26 cellular contexts compared by ENCODE assay signal in genomic region chr9:109141375-109141774, GRCh38. TPM values are rescaled to one million over a fixed set of nuclear protein-coding genes. Genes with fewer than 3 reads are reported as not detected.
"Had no signal": no experiment of that assay in that cellular context is flagged by ENCODE, and none has a peak within 500 bp of the region (broad histone marks: within the 10 kb centered on the region; RNA-seq: fewer than 3 reads in every experiment).

No MANE protein-coding gene starts in this region.

- H3K9me3 Mint-ChIP-seq: dendritic cell treated with granulocyte-macrophage colony-stimulating factor and Interleukin-4, amounts not matched to agents 40 ng/mL and 50 ng/mL, for 4 days; effector memory CD8-positive, alpha-beta T cell; mesothelial cell of epicardium; naive B cell had no signal

- ATAC-seq: effector memory CD8-positive, alpha-beta T cell; gastrocnemius medialis; heart right ventricle; left cardiac atrium; left lung; left ventricle myocardium superior; lower lobe of right lung; mucosa of descending colon had no signal

- H3K36me3 Mint-ChIP-seq: naive B cell had no signal

- H3K4me1 Mint-ChIP-seq: mesothelial cell of epicardium, naive B cell had no signal

- H3K4me3 ChIP-seq: colonic mucosa, esophagus squamous epithelium, gastrocnemius medialis, heart right ventricle, left lung, lower lobe of right lung, mucosa of descending colon had no signal

- DNase-seq: colonic mucosa; cortex of kidney; effector CD8-positive, alpha-beta T cell; effector memory CD8-positive, alpha-beta T cell; esophagus squamous epithelium; foreskin fibroblast; foreskin melanocyte; gastrocnemius medialis; glutamatergic neuron; head of caudate nucleus; heart right ventricle; hippocampal formation; left cardiac atrium; left lung; left ventricle myocardium superior; lower lobe of right lung; mesenchymal stem cell; mucosa of descending colon; naive B cell had no signal

- H3K27ac Mint-ChIP-seq: dendritic cell treated with granulocyte-macrophage colony-stimulating factor and Interleukin-4, amounts not matched to agents 40 ng/mL and 50 ng/mL, for 4 days; effector memory CD8-positive, alpha-beta T cell; mesothelial cell of epicardium had no signal

- H3K4me1 ChIP-seq: colonic mucosa, esophagus squamous epithelium, gastrocnemius medialis, left lung, lower lobe of right lung had no signal

- H3K9me3 ChIP-seq: colonic mucosa, esophagus squamous epithelium, gastrocnemius medialis, heart right ventricle, left lung, lower lobe of right lung, mucosa of descending colon had no signal

- H3K36me3 ChIP-seq: colonic mucosa, esophagus squamous epithelium, gastrocnemius medialis, heart right ventricle, left lung, lower lobe of right lung had no signal

- H3K27ac ChIP-seq: colonic mucosa, esophagus squamous epithelium, gastrocnemius medialis, heart right ventricle, left lung, lower lobe of right lung had no signal

- H3K27me3 ChIP-seq: colonic mucosa, esophagus squamous epithelium, gastrocnemius medialis, heart right ventricle, left lung had no signal

- FAIRE-seq: endothelial cell of umbilical vein, islet of Langerhans, keratinocyte had no signal

- H3K4me3 Mint-ChIP-seq: dendritic cell treated with granulocyte-macrophage colony-stimulating factor and Interleukin-4, amounts not matched to agents 40 ng/mL and 50 ng/mL, for 4 days; effector memory CD8-positive, alpha-beta T cell; mesothelial cell of epicardium; naive B cell had no signal

RNA-seq across cellular contexts. Expression of gene FRRS1L, which starts 25.7 kb away (rescaled TPM):
- total RNA-seq: endothelial cell of umbilical vein, lung microvascular endothelial cell, myocyte had no signal
- polyA plus RNA-seq: endothelial cell of umbilical vein, keratinocyte had no signal
